ENCODE assay signal across 15 cellular contexts in genomic region chr7:14924398-14924797, GRCh38. TPM values are rescaled to one million over a fixed set of nuclear protein-coding genes. Genes with fewer than 3 reads are reported as not detected.
DNase-seq lines count a peak whose midpoint lies in the region; ATAC-seq lines count a peak whose summit lies in the region.
"Had no signal": no experiment of that assay in that cellular context is flagged by ENCODE, and none has a peak within 500 bp of the region (broad histone marks: within the 10 kb centered on the region; RNA-seq: fewer than 3 reads in every experiment).

No MANE protein-coding gene starts in this region.

- no peak overlapping the region for H3K9ac ChIP-seq in skeletal muscle satellite cell (ENCODE audit: low read depth, low read length)

- peaks cover 2% of the 10 kb centered on the region for H3K4me1 ChIP-seq in skeletal muscle satellite cell (ENCODE audit: control insufficient read depth, insufficient read depth, low read length)
- H3K4me1 ChIP-seq: esophagus squamous epithelium, testis had no signal

- ATAC-seq in GM18498 (IDR thresholded peaks at IDR 0.05; ENCODE audit: unreplicated experiment) = no peak

- no peak overlapping the region for H3K4me3 ChIP-seq in skeletal muscle satellite cell (ENCODE audit: low read length)
- H3K4me3 ChIP-seq: coronary artery, esophagus squamous epithelium, testis had no signal

- H3K4me2 ChIP-seq in skeletal muscle satellite cell (ENCODE audit: low read length) = peak overlapping the region; percentile 38

- no peaks in the 10 kb centered on the region for H3K36me3 ChIP-seq in skeletal muscle satellite cell (ENCODE audit: insufficient read depth, low read length)
- H3K36me3 ChIP-seq: esophagus squamous epithelium had no signal

- H3K9me3 ChIP-seq in skeletal muscle satellite cell (replicated peaks; ENCODE audit: low read length) = no peaks in the 10 kb centered on the region
- H3K9me3 ChIP-seq: esophagus squamous epithelium, testis had no signal

- no peaks in the 10 kb centered on the region for H3K27me3 ChIP-seq in skeletal muscle satellite cell (ENCODE audit: control insufficient read depth, insufficient read depth, low read length)
- H3K27me3 ChIP-seq: esophagus squamous epithelium, testis had no signal

- DNase-seq in NCI-H2196 (lab: John Stamatoyannopoulos, UW; ENCODE audit: unreplicated experiment) (peak; percentile 3), NCI-H2196 treated with DMSO at 0.1 percent for 48 hours (lab: John Stamatoyannopoulos, UW; ENCODE audit: unreplicated experiment) (no peak), M059J (ENCODE audit: low read depth) (peak; percentile 12), dermis blood vessel endothelial cell (peak; percentile 11), NCI-H82 treated with DMSO at 0.1 percent for 48 hours (lab: John Stamatoyannopoulos, UW; ENCODE audit: unreplicated experiment) (no peak), DMS153 (lab: John Stamatoyannopoulos, UW) (no peak)
- DNase-seq: activated CD4-positive, alpha-beta T cell treated with anti-CD3 and anti-CD28 coated beads for 4 hours; activated T-cell treated with anti-CD3 and anti-CD28 coated beads, Interleukin-2, amount 50 U/mL, for 48 hours; esophagus squamous epithelium; KG1; NCI-H2107; testis had no signal

RNA-seq across cellular contexts. Expression of gene DGKB, which starts 21.8 kb away (rescaled TPM):
- 0.05 TPM in 1 of 2 replicates, not detected in the other for total RNA-seq in M059J (2014; rRNA removed; shearing (Covaris generic))
- total RNA-seq in dermis blood vessel endothelial cell = not detected in 2 replicates
- 0.22 TPM in 1 of 2 replicates, not detected in the other for total RNA-seq in skeletal muscle satellite cell (2012; rRNA removed)

Comparison
In these comparisons a context has a peak if more than half of its experiments do, and no peak if none do; other contexts are left out.
1. DNase-seq: peak in NCI-H2196 (single experiment), M059J (single experiment) and dermis blood vessel endothelial cell (single experiment); none in NCI-H2196 treated with DMSO at 0.1 percent for 48 hours (single experiment), NCI-H82 treated with DMSO at 0.1 percent for 48 hours (single experiment) and DMS153 (single experiment).